ENCODE assay signal across 20 cellular contexts in the genomic region with DNA sequence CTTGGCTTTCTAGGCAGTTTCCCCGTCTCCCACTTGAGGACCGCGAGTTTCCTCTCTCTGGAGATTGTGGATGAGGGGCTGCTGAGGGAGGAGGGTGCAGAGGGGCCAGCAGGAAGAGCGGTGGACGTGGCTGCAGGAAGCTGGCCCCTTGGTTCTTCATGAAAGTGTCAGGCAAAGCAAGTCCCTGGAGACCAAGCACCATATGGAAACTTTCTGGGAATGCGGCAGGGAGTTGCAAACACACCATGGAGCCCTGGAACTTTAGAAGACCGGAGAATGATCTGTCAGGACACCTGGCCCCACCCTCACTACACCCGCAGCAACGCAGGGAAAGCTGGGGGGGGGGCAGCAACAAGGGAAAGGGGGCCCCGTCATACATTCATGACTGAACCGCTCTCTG.
"Had no signal": no experiment of that assay in that cellular context is flagged by ENCODE, and none has a peak within 500 bp of the region (broad histone marks: within the 10 kb centered on the region; RNA-seq: fewer than 3 reads in every experiment).

No MANE protein-coding gene starts in this region.

- H3K4me3 Mint-ChIP-seq: activated CD4-positive, alpha-beta T cell treated with anti-CD3 and anti-CD28 coated beads, Interleukin-2, amount 10 ng/mL, durations not matched to agents 7 days and 5 days; activated CD8-positive, alpha-beta T cell treated with anti-CD3 and anti-CD28 coated beads, Interleukin-2, amount 10 ng/mL, durations not matched to agents 7 days and 5 days; activated naive CD8-positive, alpha-beta T cell treated with anti-CD3 and anti-CD28 coated beads, Interleukin-2, amount 50 U/mL, for 24 hours; activated T-helper 1 cell treated with anti-CD3 and anti-CD28 coated beads, Interleukin-12 subunit alpha, Interleukin-12 subunit beta, Interleukin-2, Interleukin-4 antibody, amounts not matched to agents 30 ng/mL and 10 ng/mL and 1 ng/mL, durations not matched to agents 14 hours and 24 hours and 36 hours; dendritic cell treated with granulocyte-macrophage colony-stimulating factor and Interleukin-4, amounts not matched to agents 40 ng/mL and 50 ng/mL, for 4 days; naive B cell; neural progenitor cell; stimulated activated naive B cell treated with anti-CD40 and anti-IgM and Interleukin-4, amounts not matched to agents 10 μg/mL and 1 μg/mL and 100 μg/mL, for 72 hours had no signal

- H3K36me3 Mint-ChIP-seq: naive B cell; neural progenitor cell; stimulated activated naive B cell treated with anti-CD40 and anti-IgM and Interleukin-4, amounts not matched to agents 10 μg/mL and 1 μg/mL and 100 μg/mL, for 72 hours had no signal

- H2AFZ ChIP-seq: neural progenitor cell had no signal

- H3K4me3 ChIP-seq: body of pancreas, neural progenitor cell, sigmoid colon, smooth muscle cell, transverse colon, vagina had no signal

- ATAC-seq: activated CD8-positive, alpha-beta T cell treated with anti-CD3 and anti-CD28 coated beads, Interleukin-2, amount 10 ng/mL, durations not matched to agents 7 days and 5 days; activated naive CD8-positive, alpha-beta T cell treated with anti-CD3 and anti-CD28 coated beads, Interleukin-2, amount 50 U/mL, for 24 hours; body of pancreas; stimulated activated naive B cell treated with anti-CD40 and anti-IgM and Interleukin-4, amounts not matched to agents 10 μg/mL and 1 μg/mL and 100 μg/mL, for 72 hours had no signal

- H3K9ac ChIP-seq: neural progenitor cell had no signal

- H3K4me1 ChIP-seq: body of pancreas, sigmoid colon, transverse colon, vagina had no signal

- H3K27ac ChIP-seq: body of pancreas, neural progenitor cell, sigmoid colon, transverse colon, vagina, WERI-Rb-1 had no signal

- H3K4me2 ChIP-seq: neural progenitor cell, smooth muscle cell had no signal

- H3K4me1 Mint-ChIP-seq: activated CD4-positive, alpha-beta T cell treated with anti-CD3 and anti-CD28 coated beads, Interleukin-2, amount 10 ng/mL, durations not matched to agents 7 days and 5 days; activated naive CD8-positive, alpha-beta T cell treated with anti-CD3 and anti-CD28 coated beads, Interleukin-2, amount 50 U/mL, for 24 hours; naive B cell had no signal

- H3K9me3 ChIP-seq: body of pancreas, sigmoid colon, transverse colon, vagina had no signal

- DNase-seq: activated CD4-positive, alpha-beta T cell treated with anti-CD3 and anti-CD28 coated beads, Interleukin-2, amount 10 ng/mL, durations not matched to agents 7 days and 5 days; activated CD4-positive, CD25-positive, alpha-beta regulatory T cell treated with anti-CD3 and anti-CD28 coated beads, Interleukin-2, amount 50 U/mL, for 72 hours; activated CD8-positive, alpha-beta T cell treated with anti-CD3 and anti-CD28 coated beads, Interleukin-2, amount 10 ng/mL, durations not matched to agents 7 days and 5 days; activated gamma-delta T cell; activated naive CD4-positive, alpha-beta T cell treated with anti-CD3 and anti-CD28 coated beads, Interleukin-2, amount 50 U/mL, for 16 hours; activated naive CD8-positive, alpha-beta T cell treated with anti-CD3 and anti-CD28 coated beads, Interleukin-2, amount 50 U/mL, for 24 hours; body of pancreas; effector CD8-positive, alpha-beta T cell; mesenchymal stem cell; naive B cell; sigmoid colon; stimulated activated CD4-positive, alpha-beta T cell treated with anti-CD3 and anti-CD28 coated beads, Interleukin-15, amount 100 ng/mL, for 24 hours; stimulated activated naive B cell treated with anti-CD40 and anti-IgM and Interleukin-4, amounts not matched to agents 10 μg/mL and 1 μg/mL and 100 μg/mL, for 72 hours; transverse colon; WERI-Rb-1 had no signal

- H3K27me3 ChIP-seq: body of pancreas, neural progenitor cell, sigmoid colon, transverse colon, vagina had no signal

- H3K27ac Mint-ChIP-seq: activated CD4-positive, alpha-beta T cell treated with anti-CD3 and anti-CD28 coated beads, Interleukin-2, amount 10 ng/mL, durations not matched to agents 7 days and 5 days; activated CD8-positive, alpha-beta T cell treated with anti-CD3 and anti-CD28 coated beads, Interleukin-2, amount 10 ng/mL, durations not matched to agents 7 days and 5 days; activated naive CD8-positive, alpha-beta T cell treated with anti-CD3 and anti-CD28 coated beads, Interleukin-2, amount 50 U/mL, for 24 hours; activated T-helper 1 cell treated with anti-CD3 and anti-CD28 coated beads, Interleukin-12 subunit alpha, Interleukin-12 subunit beta, Interleukin-2, Interleukin-4 antibody, amounts not matched to agents 30 ng/mL and 10 ng/mL and 1 ng/mL, durations not matched to agents 14 hours and 24 hours and 36 hours; dendritic cell treated with granulocyte-macrophage colony-stimulating factor and Interleukin-4, amounts not matched to agents 40 ng/mL and 50 ng/mL, for 4 days; stimulated activated naive B cell treated with anti-CD40 and anti-IgM and Interleukin-4, amounts not matched to agents 10 μg/mL and 1 μg/mL and 100 μg/mL, for 72 hours had no signal

- H3K36me3 ChIP-seq: neural progenitor cell, sigmoid colon, transverse colon, vagina, WERI-Rb-1 had no signal

- H3K9me3 Mint-ChIP-seq: activated CD4-positive, alpha-beta T cell treated with anti-CD3 and anti-CD28 coated beads, Interleukin-2, amount 10 ng/mL, durations not matched to agents 7 days and 5 days; activated naive CD8-positive, alpha-beta T cell treated with anti-CD3 and anti-CD28 coated beads, Interleukin-2, amount 50 U/mL, for 24 hours; activated T-helper 1 cell treated with anti-CD3 and anti-CD28 coated beads, Interleukin-12 subunit alpha, Interleukin-12 subunit beta, Interleukin-2, Interleukin-4 antibody, amounts not matched to agents 30 ng/mL and 10 ng/mL and 1 ng/mL, durations not matched to agents 14 hours and 24 hours and 36 hours; dendritic cell treated with granulocyte-macrophage colony-stimulating factor and Interleukin-4, amounts not matched to agents 40 ng/mL and 50 ng/mL, for 4 days; neural progenitor cell had no signal
